Comparison of ENCODE assay signal across 8 cellular contexts in the genomic region with DNA sequence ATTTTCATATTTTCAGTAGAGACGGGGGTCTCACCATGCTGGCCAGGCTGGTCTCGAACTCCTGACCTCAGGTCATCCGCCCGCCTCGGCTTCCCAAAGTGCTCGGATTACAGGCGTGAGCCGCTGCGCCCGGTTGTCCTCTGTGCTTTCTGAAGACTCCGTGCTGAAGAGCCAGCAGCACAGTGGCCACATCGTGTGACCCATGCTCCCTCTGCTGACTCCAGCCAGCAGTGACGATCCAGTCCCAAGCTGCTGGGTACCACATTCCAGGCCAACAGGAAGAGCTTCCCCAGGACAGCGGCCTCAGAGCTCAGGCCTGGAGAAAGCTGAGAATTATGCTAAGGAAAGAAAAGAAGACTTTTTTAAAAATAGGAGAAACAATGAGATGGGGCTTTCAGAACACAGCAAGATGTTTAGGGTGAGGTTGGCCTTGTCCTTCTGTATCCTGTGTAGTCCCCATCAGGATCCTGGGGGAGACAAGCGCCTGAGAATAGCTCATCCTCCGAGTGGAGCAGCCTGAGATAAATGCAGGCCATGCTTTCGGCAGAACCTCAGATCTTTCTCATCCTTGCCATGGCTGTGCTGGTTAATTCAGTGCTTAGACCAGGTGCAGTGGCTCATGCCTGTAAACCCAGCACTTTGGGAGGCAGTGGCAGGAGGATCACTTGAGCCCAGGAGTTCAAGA.
DNase-seq lines count a peak whose midpoint lies in the region; ATAC-seq and TF ChIP-seq lines count a peak whose summit lies in the region.

No MANE protein-coding gene starts in this region.

- ATAC-seq in activated T-cell treated with anti-CD3 and anti-CD28 coated beads, Interleukin-2, amount 50 U/mL, for 4 hours, result no peak
- no peak for ATAC-seq in GM18868 (IDR thresholded peaks at IDR 0.05; ENCODE audit: unreplicated experiment)

- H3K4me3 Mint-ChIP-seq in activated T-cell treated with anti-CD3 and anti-CD28 coated beads, Interleukin-2, amount 50 U/mL, for 4 hours, result no peak overlapping the region

- TF ChIP-seq CTCF in cardiac fibroblast (IDR thresholded peaks at IDR 0.05; ENCODE audit: low read depth, low read length), result no peak

- peaks cover 7% of the 10 kb centered on the region for H3K27me3 Mint-ChIP-seq in activated T-cell treated with anti-CD3 and anti-CD28 coated beads, Interleukin-2, amount 50 U/mL, for 4 hours (ENCODE audit: low read depth)

- DNase-seq in Daoy (ENCODE audit: low read depth), result peak; percentile 54
- peak; percentile 56 for DNase-seq in NCI-H1092 (lab: John Stamatoyannopoulos, UW)
- peak; percentile 10 to 14 for DNase-seq in cardiac fibroblast (ENCODE audit: low read depth in 2 of 2)
- DNase-seq in mucosa of gallbladder (ENCODE audit: low spot score), result peak; percentile 18
- DNase-seq in activated T-cell treated with anti-CD3 and anti-CD28 coated beads, Interleukin-2, amount 50 U/mL, for 4 hours, result no peak
- no peak for DNase-seq in effector CD8-positive, alpha-beta T cell (lab: John Stamatoyannopoulos, UW)
- DNase-seq in central memory CD4-positive, alpha-beta T cell, result no peak

- H3K9me3 Mint-ChIP-seq in activated T-cell treated with anti-CD3 and anti-CD28 coated beads, Interleukin-2, amount 50 U/mL, for 4 hours, result no peaks in the 10 kb centered on the region

- H3K4me3 ChIP-seq in cardiac fibroblast (replicated peaks in 1 of 2; ENCODE audit: low read depth in 2 of 2, low read length in 2 of 2), result no peak overlapping the region

- peaks cover 4% of the 10 kb centered on the region for H3K4me1 Mint-ChIP-seq in activated T-cell treated with anti-CD3 and anti-CD28 coated beads, Interleukin-2, amount 50 U/mL, for 4 hours (ENCODE audit: low read depth)

- H3K36me3 Mint-ChIP-seq in activated T-cell treated with anti-CD3 and anti-CD28 coated beads, Interleukin-2, amount 50 U/mL, for 4 hours (ENCODE audit: insufficient read depth), result no peaks in the 10 kb centered on the region

Comparison
In these comparisons a context has a peak if more than half of its experiments do, and no peak if none do; other contexts are left out.
1. DNase-seq: peak in Daoy (single experiment), NCI-H1092 (single experiment), cardiac fibroblast (2 of 2) and mucosa of gallbladder (single experiment); none in activated T-cell treated with anti-CD3 and anti-CD28 coated beads, Interleukin-2, amount 50 U/mL, for 4 hours (single experiment), effector CD8-positive, alpha-beta T cell (single experiment) and central memory CD4-positive, alpha-beta T cell (single experiment).